ENCODE assay signal across 21 cellular contexts in the genomic region with DNA sequence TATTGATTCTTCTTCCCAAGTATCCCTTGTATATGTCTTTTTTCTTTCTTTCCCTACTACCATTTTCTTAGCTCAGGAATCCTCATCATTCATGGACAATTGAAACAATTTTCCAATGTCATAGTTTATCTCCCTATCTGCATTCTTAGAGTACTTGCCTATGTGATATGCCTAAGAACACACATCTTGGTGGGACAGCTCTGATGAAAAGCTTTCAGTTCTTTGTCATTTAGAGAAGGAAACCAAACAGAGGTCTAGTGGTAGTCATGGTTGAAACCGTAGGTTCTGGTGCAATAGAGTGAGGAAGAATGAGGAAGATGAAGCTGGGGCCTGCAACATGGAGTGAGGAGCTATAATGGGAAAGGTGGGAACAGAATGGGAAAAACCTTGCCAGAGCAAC.
"Had no signal": no experiment of that assay in that cellular context is flagged by ENCODE, and none has a peak within 500 bp of the region (broad histone marks: within the 10 kb centered on the region; RNA-seq: fewer than 3 reads in every experiment).

No MANE protein-coding gene starts in this region.

- H3K36me3 ChIP-seq: left ventricle myocardium inferior, neural progenitor cell, ovary, right atrium auricular region, right lobe of liver, tibial nerve, uterus had no signal

- H3K27ac ChIP-seq: left ventricle myocardium inferior, neural progenitor cell, ovary, right atrium auricular region, right lobe of liver, tibial nerve, uterus had no signal

- DNase-seq: islet precursor cell; left ventricle myocardium inferior; naive B cell; natural killer cell; nephron progenitor cell; ovary; right lobe of liver; stimulated activated CD4-positive, alpha-beta T cell treated with anti-CD3 and anti-CD28 coated beads, Interleukin-1b, Interleukin-23, amount 100 ng/mL, for 48 hours; stimulated activated CD4-positive, alpha-beta T cell treated with anti-CD3 and anti-CD28 coated beads, Interleukin-2, amount 100 ng/mL, for 48 hours; stimulated activated CD4-positive, alpha-beta T cell treated with anti-CD3 and anti-CD28 coated beads, Interleukin-4, amount 100 ng/mL, for 4 hours; stimulated activated CD8-positive, alpha-beta memory T cell treated with anti-CD3 and anti-CD28 coated beads, Interleukin-4, amount 100 ng/mL, for 48 hours; stimulated activated naive CD4-positive, alpha-beta T cell treated with Interleukin-2 at 50 U/mL for 16 hours; stimulated activated naive CD8-positive, alpha-beta T cell treated with anti-CD3 and anti-CD28 coated beads, Interleukin-15, amount 100 ng/mL, for 72 hours; substantia nigra; uterus had no signal

- H3K9me3 ChIP-seq: left ventricle myocardium inferior, ovary, right atrium auricular region, right lobe of liver, tibial nerve, uterus had no signal

- H3K4me3 ChIP-seq: left ventricle myocardium inferior, lung, neural progenitor cell, ovary, right atrium auricular region, right lobe of liver, smooth muscle cell, tibial nerve, uterus had no signal

- ATAC-seq: natural killer cell; stimulated activated memory B cell treated with anti-CD40 and anti-IgM and Interleukin-4, amounts not matched to agents 10 μg/mL and 1 μg/mL and 100 μg/mL, for 72 hours; stimulated activated naive CD8-positive, alpha-beta T cell treated with anti-CD3 and anti-CD28 coated beads, Interleukin-15, amount 100 ng/mL, for 72 hours had no signal

- H3K4me1 ChIP-seq: left ventricle myocardium inferior, right atrium auricular region, tibial nerve, uterus had no signal

- H3K27me3 ChIP-seq: neural progenitor cell, ovary, right atrium auricular region, right lobe of liver, tibial nerve, uterus had no signal
